Comparison of ENCODE assay signal across 8 cellular contexts in genomic region chr16:87806246-87806607, GRCh38. TPM values are rescaled to one million over a fixed set of nuclear protein-coding genes. Genes with fewer than 3 reads are reported as not detected.
DNase-seq lines count a peak whose midpoint lies in the region; ATAC-seq and TF ChIP-seq lines count a peak whose summit lies in the region.

No MANE protein-coding gene starts in this region.

- no peak for TF ChIP-seq POLR2A in vagina (IDR thresholded peaks at IDR 0.05)

- no peak overlapping the region for H3K4me3 ChIP-seq in hepatocyte
- peak overlapping the region; percentile 2 to 31 for H3K4me3 ChIP-seq in vagina

- H3K9me3 ChIP-seq in hepatocyte (ENCODE audit: low read depth) (no peaks in the 10 kb centered on the region), vagina (no peaks in the 10 kb centered on the region)

- H3K79me2 ChIP-seq in hepatocyte: no peaks in the 10 kb centered on the region

- peak overlapping the region; percentile 97 for H3K27ac Mint-ChIP-seq in activated T-cell treated with anti-CD3 and anti-CD28 coated beads, Interleukin-2, amount 50 U/mL, for 24 hours

- TF ChIP-seq CTCF in hepatocyte (IDR thresholded peaks at IDR 0.05; ENCODE audit: poor library complexity) (no peak), vagina (IDR thresholded peaks at IDR 0.05) (no peak)

- H3K9me2 ChIP-seq in hepatocyte (replicated peaks; ENCODE audit: insufficient read depth): no peaks in the 10 kb centered on the region

- intact Hi-C loops in vagina (cut with DNase I): no loop called here

- H3K36me3 ChIP-seq in hepatocyte (replicated peaks; ENCODE audit: insufficient read depth, low read depth) (no peaks in the 10 kb centered on the region), vagina (no peaks in the 10 kb centered on the region)

- H3K4me2 ChIP-seq in hepatocyte: peak overlapping the region; percentile 67

- H3K27ac ChIP-seq in hepatocyte (peak overlapping the region; percentile 83), vagina (no peak overlapping the region)

- 55% methylated on average over 16 of the region's 16 CpGs for WGBS in hepatocyte (ENCODE audit: low lambda C conversion rate, missing lambda C conversion rate)

- H3K4me1 Mint-ChIP-seq in activated T-cell treated with anti-CD3 and anti-CD28 coated beads, Interleukin-2, amount 50 U/mL, for 24 hours (ENCODE audit: low read depth): peaks cover 37% of the 10 kb centered on the region

- peaks cover 2% of the 10 kb centered on the region for H3K27me3 Mint-ChIP-seq in activated T-cell treated with anti-CD3 and anti-CD28 coated beads, Interleukin-2, amount 50 U/mL, for 24 hours

- H2AFZ ChIP-seq in hepatocyte: peak overlapping the region; percentile 29

- H3K4me3 Mint-ChIP-seq in activated T-cell treated with anti-CD3 and anti-CD28 coated beads, Interleukin-2, amount 50 U/mL, for 24 hours: peak overlapping the region; percentile 83

- H3K27me3 ChIP-seq in hepatocyte: no peaks in the 10 kb centered on the region
- peaks cover 3% of the 10 kb centered on the region for H3K27me3 ChIP-seq in vagina

- peaks cover 15% of the 10 kb centered on the region for H3K4me1 ChIP-seq in hepatocyte (ENCODE audit: insufficient read depth)
- peaks cover 17% of the 10 kb centered on the region for H3K4me1 ChIP-seq in vagina

- H3K36me3 Mint-ChIP-seq in activated T-cell treated with anti-CD3 and anti-CD28 coated beads, Interleukin-2, amount 50 U/mL, for 24 hours (ENCODE audit: low read depth): peaks cover 3% of the 10 kb centered on the region

- no peaks in the 10 kb centered on the region for H4K20me1 ChIP-seq in hepatocyte (ENCODE audit: insufficient read depth, poor library complexity, severe bottlenecking)

- ATAC-seq in GM18498 (IDR thresholded peaks at IDR 0.05; ENCODE audit: unreplicated experiment) (no peak), GM19463 (IDR thresholded peaks at IDR 0.05; ENCODE audit: unreplicated experiment) (no peak)

- no peaks in the 10 kb centered on the region for H3K9me3 Mint-ChIP-seq in activated T-cell treated with anti-CD3 and anti-CD28 coated beads, Interleukin-2, amount 50 U/mL, for 24 hours

- DNase-seq in stimulated activated CD4-positive, alpha-beta T cell treated with anti-CD3 and anti-CD28 coated beads, Interleukin-15, amount 100 ng/mL, for 24 hours: peak; percentile 49
- no peak for DNase-seq in stimulated activated CD4-positive, alpha-beta T cell treated with anti-CD3 and anti-CD28 coated beads, Interleukin-4, amount 100 ng/mL, for 4 hours
- DNase-seq in activated T-cell treated with anti-CD3 and anti-CD28 coated beads, Interleukin-2, amount 50 U/mL, for 24 hours: no peak
- no peak for DNase-seq in hepatocyte (ENCODE audit: low spot score)
- DNase-seq in vagina (ENCODE audit: extremely low spot score in 2 of 2): no peak
- no peak for DNase-seq in amygdala (lab: John Stamatoyannopoulos, UW)

RNA-seq across cellular contexts. Expression of gene KLHDC4, which starts 40.4 kb away (rescaled TPM):
- 12.8 and 16.3 TPM in 2 replicates for total RNA-seq in hepatocyte
- polyA plus RNA-seq in hepatocyte: 15.6 and 17.7 TPM in 2 replicates
- total RNA-seq in vagina: 62.9 TPM
